Comparison of ENCODE assay signal across 11 cellular contexts in the genomic region with DNA sequence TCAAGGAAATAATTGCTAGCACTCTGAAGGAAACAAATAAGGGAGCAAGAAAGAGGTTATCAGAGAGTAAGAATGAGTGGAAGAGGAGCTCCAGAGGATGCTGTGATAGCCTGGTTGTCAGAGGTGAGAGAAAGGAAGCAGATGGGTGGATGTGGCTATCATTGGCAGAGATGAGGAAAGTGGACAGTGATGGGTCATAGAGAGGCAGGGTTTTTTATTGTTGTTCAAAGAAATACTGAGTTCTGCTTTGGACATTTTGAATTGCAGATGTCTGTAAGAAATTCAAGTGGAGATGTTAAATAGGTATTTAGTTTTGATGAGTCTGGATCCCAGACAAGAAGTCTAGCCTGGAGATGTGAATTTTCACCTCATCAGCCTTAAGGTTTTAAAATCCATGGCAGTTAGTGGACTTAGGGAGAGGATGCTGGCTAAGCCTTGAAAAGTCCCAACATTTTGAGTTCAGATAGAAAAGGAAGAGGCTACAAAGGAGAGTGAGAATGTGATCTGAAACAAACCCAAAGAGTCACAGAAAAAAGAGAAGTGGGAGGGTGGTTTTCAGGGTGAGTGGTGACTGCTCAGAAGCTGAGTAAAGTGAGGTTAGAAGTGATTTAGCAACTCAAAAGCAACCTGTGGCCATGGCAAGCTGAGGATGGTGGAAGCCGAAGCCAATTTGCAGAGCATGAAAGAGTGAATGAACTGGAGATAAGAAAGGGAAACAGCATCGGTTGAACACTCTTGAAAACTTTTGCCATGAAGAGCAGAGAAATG. TPM values are rescaled to one million over a fixed set of nuclear protein-coding genes. Genes with fewer than 3 reads are reported as not detected.
DNase-seq lines count a peak whose midpoint lies in the region; ATAC-seq and TF ChIP-seq lines count a peak whose summit lies in the region.
"Had no signal": no experiment of that assay in that cellular context is flagged by ENCODE, and none has a peak within 500 bp of the region (broad histone marks: within the 10 kb centered on the region; RNA-seq: fewer than 3 reads in every experiment).

No MANE protein-coding gene starts in this region.

- ATAC-seq in GM19452 (IDR thresholded peaks at IDR 0.05; ENCODE audit: unreplicated experiment) = peak; percentile 90
- ATAC-seq in HG02885 (IDR thresholded peaks at IDR 0.05; ENCODE audit: poor library complexity, unreplicated experiment) = peak; percentile 98
- peak; percentile 93 for ATAC-seq in HG03575 (IDR thresholded peaks at IDR 0.05; ENCODE audit: extremely low read depth, insufficient number of reproducible peaks, low FRiP score, unreplicated experiment)
- no peak for ATAC-seq in natural killer cell

- H3K27me3 Mint-ChIP-seq in chondrocyte (ENCODE audit: low read depth) (no peaks in the 10 kb centered on the region), natural killer cell (ENCODE audit: low read depth in 2 of 2) (no peaks in the 10 kb centered on the region)

- TF ChIP-seq CTCF in GM13977 (IDR thresholded peaks at IDR 0.05; ENCODE audit: extremely low read depth, insufficient read depth, missing control alignments) (no peak), chondrocyte (IDR thresholded peaks at IDR 0.05) (no peak), natural killer cell (IDR thresholded peaks at IDR 0.05) (no peak)

- DNase-seq in GM13977 (ENCODE audit: low spot score) (peak; percentile 41), DMS114 treated with DMSO at 0.1 percent for 48 hours (lab: John Stamatoyannopoulos, UW; ENCODE audit: unreplicated experiment) (no peak), islet precursor cell (no peak), chondrocyte (ENCODE audit: low spot score) (no peak), natural killer cell (no peak)
- DNase-seq: GF-D8, NCI-H2029 treated with DMSO at 0.1 percent for 48 hours had no signal

- intact Hi-C loops in natural killer cell (cut with micrococcal nuclease) = no loop called here

- H3K4me3 Mint-ChIP-seq in chondrocyte (ENCODE audit: unreplicated experiment) (no peak overlapping the region), natural killer cell (no peak overlapping the region)

- H3K9me3 Mint-ChIP-seq in chondrocyte (ENCODE audit: low read depth) (no peaks in the 10 kb centered on the region), natural killer cell (no peaks in the 10 kb centered on the region)

- H3K4me1 Mint-ChIP-seq in chondrocyte (ENCODE audit: low read depth) = no peaks in the 10 kb centered on the region
- peaks cover 0 to 6% of the 10 kb centered on the region in 2 donors for H3K4me1 Mint-ChIP-seq in natural killer cell

- no peaks in the 10 kb centered on the region for H3K36me3 Mint-ChIP-seq in chondrocyte (ENCODE audit: low read depth)
- no peaks in the 10 kb centered on the region for H3K36me3 Mint-ChIP-seq in natural killer cell

- in situ Hi-C loops in GM13977 (cut with MboI; ENCODE audit: low pct_unique_long_range_greater_than_20kb, low sequenced_read_pairs, unreplicated experiment) = no loop called here

- no peak overlapping the region for H3K27ac Mint-ChIP-seq in chondrocyte (ENCODE audit: unreplicated experiment)
- H3K27ac Mint-ChIP-seq in natural killer cell = no peak overlapping the region

RNA-seq across cellular contexts. Expression of gene PPIC, which starts 50.4 kb away (rescaled TPM):
- 104 to 125 TPM (median 122 TPM) in 3 replicates for total RNA-seq in chondrocyte
- not detected for total RNA-seq in natural killer cell
- total RNA-seq: activated CD8-positive, alpha-beta memory T cell treated with anti-CD3 and anti-CD28 coated beads for 36 hours had no signal

Comparison
In these comparisons a context has a peak if more than half of its experiments do, and no peak if none do; other contexts are left out.
1. ATAC-seq: peak in GM19452 (single experiment), HG02885 (single experiment) and HG03575 (single experiment); none in natural killer cell (0 of 3).
2. RNA of gene PPIC, which starts 50.4 kb away (total RNA-seq): 104 to 125 TPM in chondrocyte; not detected in natural killer cell; every median in the first group is over 100 times any median in the second.